ENCODE assay signal across 1 cellular context in the genomic region with DNA sequence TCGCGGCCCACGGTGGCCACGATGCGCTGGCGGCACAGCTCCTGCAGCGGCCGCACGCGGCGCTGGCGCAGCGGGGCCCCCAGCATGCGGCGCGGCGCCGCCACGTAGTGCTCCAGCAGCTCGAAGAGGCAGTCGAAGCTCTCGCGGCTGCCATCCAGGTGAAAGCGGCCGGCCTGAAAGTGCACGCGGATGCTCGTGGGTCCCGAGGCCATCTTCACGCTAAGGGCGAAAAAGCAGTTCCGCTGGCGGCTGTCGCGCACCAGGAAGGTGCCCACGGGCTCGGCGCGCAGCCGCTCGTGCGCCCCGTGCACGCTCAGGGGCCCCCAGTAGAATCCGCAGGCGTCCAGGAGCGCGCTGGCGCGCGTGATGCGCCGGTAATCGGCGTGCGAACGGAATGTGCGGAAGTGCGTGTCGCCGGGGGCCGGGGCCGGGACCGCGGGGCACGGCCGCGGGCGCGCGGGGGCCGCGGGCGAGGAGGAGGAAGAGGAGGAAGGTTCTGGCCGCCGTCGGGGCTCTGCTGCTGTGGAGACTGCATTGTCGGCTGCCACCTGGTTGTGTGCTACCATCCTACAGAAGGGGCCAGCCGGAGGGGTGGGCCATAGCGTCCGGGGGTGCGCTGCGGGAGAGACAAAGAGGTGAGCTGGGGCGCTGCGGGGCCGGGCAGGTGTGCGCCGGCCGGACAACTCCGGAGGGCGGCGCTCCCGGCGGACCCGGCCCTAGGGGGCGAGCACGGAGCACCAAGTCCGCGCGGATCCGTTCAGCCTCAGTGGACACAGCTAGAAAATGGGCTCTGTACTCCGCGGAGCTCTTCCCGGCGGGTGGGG.
TF ChIP-seq lines count a peak whose summit lies in the region.

No MANE protein-coding gene starts in this region.

TF ChIP-seq in K562, 482 proteins besides CTCF, POLR2A, EP300 and RAD21 (continued from another document and continues in another):
- TF ChIP-seq BRCA1 (IDR thresholded peaks at IDR 0.05) (no peak), BRCA1 (CRISPR knock-in tag; IDR thresholded peaks at IDR 0.05) (peak; percentile 89; the same call in 1 of the 2 replicates), ADNP (tag; IDR thresholded peaks at IDR 0.05) (no peak), ZNF124 (CRISPR knock-in tag; IDR thresholded peaks at IDR 0.05) (peak; percentile 96), MBD2 (IDR thresholded peaks at IDR 0.05; ENCODE audit: borderline replicate concordance, low read depth) (no peak), RBM15 (IDR thresholded peaks at IDR 0.05; ENCODE audit: insufficient read depth, low read length) (no peak), POLR2H (tag; IDR thresholded peaks at IDR 0.05; ENCODE audit: low read depth) (no peak), DMBX1 (CRISPR knock-in tag; IDR thresholded peaks at IDR 0.05; ENCODE audit: borderline replicate concordance) (peak; percentile 90), ZNF224 (CRISPR knock-in tag; IDR thresholded peaks at IDR 0.05) (peak; percentile 98), HLTF (IDR thresholded peaks at IDR 0.05) (no peak), BHLHE40 (IDR thresholded peaks at IDR 0.05; ENCODE audit: low read length) (peak; percentile 36; the same call in 1 of the 2 replicates), RFX5 (IDR thresholded peaks at IDR 0.05; ENCODE audit: low read depth, low read length) (no peak), ZNF174 (CRISPR knock-in tag; IDR thresholded peaks at IDR 0.05) (no peak), BRF1 (IDR thresholded peaks at IDR 0.05; ENCODE audit: borderline replicate concordance, extremely low read depth, insufficient read length) (no peak), NFIC (IDR thresholded peaks at IDR 0.05) (peak; percentile 34; the same call in 1 of the 2 replicates), ZNF274 (IDR thresholded peaks at IDR 0.05; ENCODE audit: borderline replicate concordance, low read depth, low read length) (no peak), ZNF384 (IDR thresholded peaks at IDR 0.05; ENCODE audit: low read depth, low read length) (no peak), SMAD1 (IDR thresholded peaks at IDR 0.05; ENCODE audit: low read depth, low read length, partially characterized antibody) (no peak), TCF7L2 (IDR thresholded peaks at IDR 0.05; ENCODE audit: low read depth, low read length) (no peak), MXI1 (IDR thresholded peaks at IDR 0.05; ENCODE audit: low read depth, low read length) (no peak), ZNF133 (CRISPR knock-in tag; IDR thresholded peaks at IDR 0.05) (0 out of 2 replicates have a peak, but pooled peaks have one; percentile 14), SREBF1 (IDR thresholded peaks at IDR 0.05; ENCODE audit: borderline replicate concordance, low read depth, low read length) (no peak), NCOA1 (IDR thresholded peaks at IDR 0.05; ENCODE audit: low read depth) (no peak), GATAD2A (IDR thresholded peaks at IDR 0.05) (0 out of 2 replicates have a peak, but pooled peaks have one; percentile 26), DDX20 (tag; IDR thresholded peaks at IDR 0.05; ENCODE audit: low read depth) (no peak), MED1 (CRISPR knock-in tag; IDR thresholded peaks at IDR 0.05; ENCODE audit: borderline replicate concordance) (peak; percentile 76; the same call in 1 of the 2 replicates), TEAD4 (IDR thresholded peaks at IDR 0.05; ENCODE audit: low read length) (peak; percentile 16; the same call in 1 of the 2 replicates), TEAD4 (CRISPR knock-in tag; IDR thresholded peaks at IDR 0.05; ENCODE audit: borderline replicate concordance) (peak; percentile 100), GABPA (tag; conservative IDR thresholded peaks at IDR 0.05; ENCODE audit: low read depth) (no peak), SRSF9 (IDR thresholded peaks at IDR 0.05; ENCODE audit: borderline replicate concordance, low read depth, low read length) (no peak), NFIX (CRISPR knock-in tag; IDR thresholded peaks at IDR 0.05; ENCODE audit: low read depth) (no peak), IRF2 (CRISPR knock-in tag; IDR thresholded peaks at IDR 0.05) (peak; percentile 98), MTA1 (IDR thresholded peaks at IDR 0.05; ENCODE audit: borderline replicate concordance) (no peak), ZC3H11A (IDR thresholded peaks at IDR 0.05; ENCODE audit: low read depth, low read length) (no peak), KDM5B (IDR thresholded peaks at IDR 0.05; ENCODE audit: insufficient replicate concordance, low read depth, low read length) (peak; percentile 87), U2AF2 (optimal IDR thresholded peaks at IDR 0.05; ENCODE audit: low read depth, low read length) (no peak)
- TF ChIP-seq, protein P1, sequence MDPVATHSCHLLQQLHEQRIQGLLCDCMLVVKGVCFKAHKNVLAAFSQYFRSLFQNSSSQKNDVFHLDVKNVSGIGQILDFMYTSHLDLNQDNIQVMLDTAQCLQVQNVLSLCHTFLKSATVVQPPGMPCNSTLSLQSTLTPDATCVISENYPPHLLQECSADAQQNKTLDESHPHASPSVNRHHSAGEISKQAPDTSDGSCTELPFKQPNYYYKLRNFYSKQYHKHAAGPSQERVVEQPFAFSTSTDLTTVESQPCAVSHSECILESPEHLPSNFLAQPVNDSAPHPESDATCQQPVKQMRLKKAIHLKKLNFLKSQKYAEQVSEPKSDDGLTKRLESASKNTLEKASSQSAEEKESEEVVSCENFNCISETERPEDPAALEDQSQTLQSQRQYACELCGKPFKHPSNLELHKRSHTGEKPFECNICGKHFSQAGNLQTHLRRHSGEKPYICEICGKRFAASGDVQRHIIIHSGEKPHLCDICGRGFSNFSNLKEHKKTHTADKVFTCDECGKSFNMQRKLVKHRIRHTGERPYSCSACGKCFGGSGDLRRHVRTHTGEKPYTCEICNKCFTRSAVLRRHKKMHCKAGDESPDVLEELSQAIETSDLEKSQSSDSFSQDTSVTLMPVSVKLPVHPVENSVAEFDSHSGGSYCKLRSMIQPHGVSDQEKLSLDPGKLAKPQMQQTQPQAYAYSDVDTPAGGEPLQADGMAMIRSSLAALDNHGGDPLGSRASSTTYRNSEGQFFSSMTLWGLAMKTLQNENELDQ (CRISPR knock-in tag; IDR thresholded peaks at IDR 0.05; ENCODE audit: borderline replicate concordance): peak; percentile 92; the same call in 1 of the 2 replicates
- TF ChIP-seq, protein P2, sequence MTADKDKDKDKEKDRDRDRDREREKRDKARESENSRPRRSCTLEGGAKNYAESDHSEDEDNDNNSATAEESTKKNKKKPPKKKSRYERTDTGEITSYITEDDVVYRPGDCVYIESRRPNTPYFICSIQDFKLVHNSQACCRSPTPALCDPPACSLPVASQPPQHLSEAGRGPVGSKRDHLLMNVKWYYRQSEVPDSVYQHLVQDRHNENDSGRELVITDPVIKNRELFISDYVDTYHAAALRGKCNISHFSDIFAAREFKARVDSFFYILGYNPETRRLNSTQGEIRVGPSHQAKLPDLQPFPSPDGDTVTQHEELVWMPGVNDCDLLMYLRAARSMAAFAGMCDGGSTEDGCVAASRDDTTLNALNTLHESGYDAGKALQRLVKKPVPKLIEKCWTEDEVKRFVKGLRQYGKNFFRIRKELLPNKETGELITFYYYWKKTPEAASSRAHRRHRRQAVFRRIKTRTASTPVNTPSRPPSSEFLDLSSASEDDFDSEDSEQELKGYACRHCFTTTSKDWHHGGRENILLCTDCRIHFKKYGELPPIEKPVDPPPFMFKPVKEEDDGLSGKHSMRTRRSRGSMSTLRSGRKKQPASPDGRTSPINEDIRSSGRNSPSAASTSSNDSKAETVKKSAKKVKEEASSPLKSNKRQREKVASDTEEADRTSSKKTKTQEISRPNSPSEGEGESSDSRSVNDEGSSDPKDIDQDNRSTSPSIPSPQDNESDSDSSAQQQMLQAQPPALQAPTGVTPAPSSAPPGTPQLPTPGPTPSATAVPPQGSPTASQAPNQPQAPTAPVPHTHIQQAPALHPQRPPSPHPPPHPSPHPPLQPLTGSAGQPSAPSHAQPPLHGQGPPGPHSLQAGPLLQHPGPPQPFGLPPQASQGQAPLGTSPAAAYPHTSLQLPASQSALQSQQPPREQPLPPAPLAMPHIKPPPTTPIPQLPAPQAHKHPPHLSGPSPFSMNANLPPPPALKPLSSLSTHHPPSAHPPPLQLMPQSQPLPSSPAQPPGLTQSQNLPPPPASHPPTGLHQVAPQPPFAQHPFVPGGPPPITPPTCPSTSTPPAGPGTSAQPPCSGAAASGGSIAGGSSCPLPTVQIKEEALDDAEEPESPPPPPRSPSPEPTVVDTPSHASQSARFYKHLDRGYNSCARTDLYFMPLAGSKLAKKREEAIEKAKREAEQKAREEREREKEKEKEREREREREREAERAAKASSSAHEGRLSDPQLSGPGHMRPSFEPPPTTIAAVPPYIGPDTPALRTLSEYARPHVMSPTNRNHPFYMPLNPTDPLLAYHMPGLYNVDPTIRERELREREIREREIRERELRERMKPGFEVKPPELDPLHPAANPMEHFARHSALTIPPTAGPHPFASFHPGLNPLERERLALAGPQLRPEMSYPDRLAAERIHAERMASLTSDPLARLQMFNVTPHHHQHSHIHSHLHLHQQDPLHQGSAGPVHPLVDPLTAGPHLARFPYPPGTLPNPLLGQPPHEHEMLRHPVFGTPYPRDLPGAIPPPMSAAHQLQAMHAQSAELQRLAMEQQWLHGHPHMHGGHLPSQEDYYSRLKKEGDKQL (CRISPR knock-in tag; IDR thresholded peaks at IDR 0.05; ENCODE audit: borderline replicate concordance): peak; percentile 100
- TF ChIP-seq, protein P3, sequence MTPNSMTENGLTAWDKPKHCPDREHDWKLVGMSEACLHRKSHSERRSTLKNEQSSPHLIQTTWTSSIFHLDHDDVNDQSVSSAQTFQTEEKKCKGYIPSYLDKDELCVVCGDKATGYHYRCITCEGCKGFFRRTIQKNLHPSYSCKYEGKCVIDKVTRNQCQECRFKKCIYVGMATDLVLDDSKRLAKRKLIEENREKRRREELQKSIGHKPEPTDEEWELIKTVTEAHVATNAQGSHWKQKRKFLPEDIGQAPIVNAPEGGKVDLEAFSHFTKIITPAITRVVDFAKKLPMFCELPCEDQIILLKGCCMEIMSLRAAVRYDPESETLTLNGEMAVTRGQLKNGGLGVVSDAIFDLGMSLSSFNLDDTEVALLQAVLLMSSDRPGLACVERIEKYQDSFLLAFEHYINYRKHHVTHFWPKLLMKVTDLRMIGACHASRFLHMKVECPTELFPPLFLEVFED (CRISPR knock-in tag; conservative IDR thresholded peaks at IDR 0.05): no peak
- TF ChIP-seq, protein P4, sequence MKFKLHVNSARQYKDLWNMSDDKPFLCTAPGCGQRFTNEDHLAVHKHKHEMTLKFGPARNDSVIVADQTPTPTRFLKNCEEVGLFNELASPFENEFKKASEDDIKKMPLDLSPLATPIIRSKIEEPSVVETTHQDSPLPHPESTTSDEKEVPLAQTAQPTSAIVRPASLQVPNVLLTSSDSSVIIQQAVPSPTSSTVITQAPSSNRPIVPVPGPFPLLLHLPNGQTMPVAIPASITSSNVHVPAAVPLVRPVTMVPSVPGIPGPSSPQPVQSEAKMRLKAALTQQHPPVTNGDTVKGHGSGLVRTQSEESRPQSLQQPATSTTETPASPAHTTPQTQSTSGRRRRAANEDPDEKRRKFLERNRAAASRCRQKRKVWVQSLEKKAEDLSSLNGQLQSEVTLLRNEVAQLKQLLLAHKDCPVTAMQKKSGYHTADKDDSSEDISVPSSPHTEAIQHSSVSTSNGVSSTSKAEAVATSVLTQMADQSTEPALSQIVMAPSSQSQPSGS (CRISPR knock-in tag; IDR thresholded peaks at IDR 0.05): peak; percentile 92
- TF ChIP-seq, protein P5, sequence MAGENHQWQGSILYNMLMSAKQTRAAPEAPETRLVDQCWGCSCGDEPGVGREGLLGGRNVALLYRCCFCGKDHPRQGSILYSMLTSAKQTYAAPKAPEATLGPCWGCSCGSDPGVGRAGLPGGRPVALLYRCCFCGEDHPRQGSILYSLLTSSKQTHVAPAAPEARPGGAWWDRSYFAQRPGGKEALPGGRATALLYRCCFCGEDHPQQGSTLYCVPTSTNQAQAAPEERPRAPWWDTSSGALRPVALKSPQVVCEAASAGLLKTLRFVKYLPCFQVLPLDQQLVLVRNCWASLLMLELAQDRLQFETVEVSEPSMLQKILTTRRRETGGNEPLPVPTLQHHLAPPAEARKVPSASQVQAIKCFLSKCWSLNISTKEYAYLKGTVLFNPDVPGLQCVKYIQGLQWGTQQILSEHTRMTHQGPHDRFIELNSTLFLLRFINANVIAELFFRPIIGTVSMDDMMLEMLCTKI (IDR thresholded peaks at IDR 0.05; ENCODE audit: partially characterized antibody): no peak
- TF ChIP-seq, protein P6, sequence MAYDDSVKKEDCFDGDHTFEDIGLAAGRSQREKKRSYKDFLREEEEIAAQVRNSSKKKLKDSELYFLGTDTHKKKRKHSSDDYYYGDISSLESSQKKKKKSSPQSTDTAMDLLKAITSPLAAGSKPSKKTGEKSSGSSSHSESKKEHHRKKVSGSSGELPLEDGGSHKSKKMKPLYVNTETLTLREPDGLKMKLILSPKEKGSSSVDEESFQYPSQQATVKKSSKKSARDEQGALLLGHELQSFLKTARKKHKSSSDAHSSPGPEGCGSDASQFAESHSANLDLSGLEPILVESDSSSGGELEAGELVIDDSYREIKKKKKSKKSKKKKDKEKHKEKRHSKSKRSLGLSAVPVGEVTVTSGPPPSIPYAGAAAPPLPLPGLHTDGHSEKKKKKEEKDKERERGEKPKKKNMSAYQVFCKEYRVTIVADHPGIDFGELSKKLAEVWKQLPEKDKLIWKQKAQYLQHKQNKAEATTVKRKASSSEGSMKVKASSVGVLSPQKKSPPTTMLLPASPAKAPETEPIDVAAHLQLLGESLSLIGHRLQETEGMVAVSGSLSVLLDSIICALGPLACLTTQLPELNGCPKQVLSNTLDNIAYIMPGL (CRISPR knock-in tag; IDR thresholded peaks at IDR 0.05): peak; percentile 99
- TF ChIP-seq, protein P7, sequence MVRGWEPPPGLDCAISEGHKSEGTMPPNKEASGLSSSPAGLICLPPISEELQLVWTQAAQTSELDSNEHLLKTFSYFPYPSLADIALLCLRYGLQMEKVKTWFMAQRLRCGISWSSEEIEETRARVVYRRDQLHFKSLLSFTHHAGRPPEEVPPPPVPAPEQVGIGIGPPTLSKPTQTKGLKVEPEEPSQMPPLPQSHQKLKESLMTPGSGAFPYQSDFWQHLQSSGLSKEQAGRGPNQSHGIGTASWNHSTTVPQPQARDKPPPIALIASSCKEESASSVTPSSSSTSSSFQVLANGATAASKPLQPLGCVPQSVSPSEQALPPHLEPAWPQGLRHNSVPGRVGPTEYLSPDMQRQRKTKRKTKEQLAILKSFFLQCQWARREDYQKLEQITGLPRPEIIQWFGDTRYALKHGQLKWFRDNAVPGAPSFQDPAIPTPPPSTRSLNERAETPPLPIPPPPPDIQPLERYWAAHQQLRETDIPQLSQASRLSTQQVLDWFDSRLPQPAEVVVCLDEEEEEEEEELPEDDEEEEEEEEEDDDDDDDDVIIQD (CRISPR knock-in tag; IDR thresholded peaks at IDR 0.05): no peak
- TF ChIP-seq, protein P8, sequence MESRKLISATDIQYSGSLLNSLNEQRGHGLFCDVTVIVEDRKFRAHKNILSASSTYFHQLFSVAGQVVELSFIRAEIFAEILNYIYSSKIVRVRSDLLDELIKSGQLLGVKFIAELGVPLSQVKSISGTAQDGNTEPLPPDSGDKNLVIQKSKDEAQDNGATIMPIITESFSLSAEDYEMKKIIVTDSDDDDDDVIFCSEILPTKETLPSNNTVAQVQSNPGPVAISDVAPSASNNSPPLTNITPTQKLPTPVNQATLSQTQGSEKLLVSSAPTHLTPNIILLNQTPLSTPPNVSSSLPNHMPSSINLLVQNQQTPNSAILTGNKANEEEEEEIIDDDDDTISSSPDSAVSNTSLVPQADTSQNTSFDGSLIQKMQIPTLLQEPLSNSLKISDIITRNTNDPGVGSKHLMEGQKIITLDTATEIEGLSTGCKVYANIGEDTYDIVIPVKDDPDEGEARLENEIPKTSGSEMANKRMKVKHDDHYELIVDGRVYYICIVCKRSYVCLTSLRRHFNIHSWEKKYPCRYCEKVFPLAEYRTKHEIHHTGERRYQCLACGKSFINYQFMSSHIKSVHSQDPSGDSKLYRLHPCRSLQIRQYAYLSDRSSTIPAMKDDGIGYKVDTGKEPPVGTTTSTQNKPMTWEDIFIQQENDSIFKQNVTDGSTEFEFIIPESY (CRISPR knock-in tag; IDR thresholded peaks at IDR 0.05): peak; percentile 96
